8 cellular contexts compared by ENCODE assay signal in the genomic region with DNA sequence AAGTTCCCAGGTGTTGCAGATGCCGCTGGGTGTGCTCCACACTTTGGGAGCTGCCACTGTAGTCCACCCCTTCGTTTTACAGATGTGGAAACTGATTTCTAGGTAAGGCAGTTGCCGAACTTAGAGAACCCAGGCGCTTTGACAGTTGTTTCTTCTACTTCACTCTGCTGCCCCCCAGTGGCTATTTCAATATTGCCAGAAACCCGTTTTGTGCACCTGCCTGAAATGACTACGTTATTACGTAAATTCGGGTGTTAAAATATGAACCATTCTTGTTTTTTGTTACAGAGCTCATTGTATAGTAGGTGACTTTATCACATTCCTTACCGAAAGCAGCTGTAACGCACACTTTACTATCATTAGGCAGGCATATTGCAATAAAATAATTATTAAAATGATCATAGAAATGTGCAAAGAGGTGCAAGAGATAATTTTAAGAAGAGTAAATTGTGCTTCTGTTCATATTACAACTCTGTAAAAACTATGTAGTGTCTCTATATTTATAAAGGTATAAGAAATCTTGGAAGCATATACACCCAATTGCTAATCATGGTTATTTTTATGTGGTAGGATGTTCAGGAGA. TPM values are rescaled to one million over a fixed set of nuclear protein-coding genes. Genes with fewer than 3 reads are reported as not detected.
DNase-seq lines count a peak whose midpoint lies in the region; ATAC-seq, FAIRE-seq and TF ChIP-seq lines count a peak whose summit lies in the region.

No MANE protein-coding gene starts in this region.

- no peak overlapping the region for H3K4me2 ChIP-seq in HepG2 (ENCODE audit: low read depth, low read length)

- CTCF ChIA-PET in HepG2 (lab: Yijun Ruan, JAX; ENCODE audit: low intra/inter-chr PET ratio, low total read pairs): interaction anchor here (1.6 to 2.4 kb wide), 2 partner anchors 51 to 125 kb away, joined by 9 to 54 read pairs; no protein-coding TSS in a partner anchor

- H3K36me3 ChIP-seq in HepG2 (replicated peaks in 1 of 2; ENCODE audit: control insufficient read depth in 1 of 2, insufficient read depth in 2 of 2, low read length in 2 of 2): no peaks in the 10 kb centered on the region

- H4K20me1 ChIP-seq in HepG2 (ENCODE audit: insufficient read depth, low read length): no peaks in the 10 kb centered on the region

- peak; percentile 91 for TF ChIP-seq CTCF in HepG2 (CRISPR knock-in tag; IDR thresholded peaks at IDR 0.05)

- DNase-seq in ACHN (peak; percentile 80), GM19240 (ENCODE audit: insufficient read length, low spot score) (peak; percentile 75), NCI-H345 treated with DMSO at 0.1 percent for 48 hours (lab: John Stamatoyannopoulos, UW; ENCODE audit: unreplicated experiment) (peak; percentile 55), cerebellar cortex (ENCODE audit: low spot score) (peak; percentile 80), HepG2 (ENCODE audit: low spot score) (peak; percentile 78)
- DNase-seq in activated CD4-positive, alpha-beta T cell treated with anti-CD3 and anti-CD28 coated beads for 24 hours (ENCODE audit: low read depth in 2 of 2): peak; percentile 80 to 90
- peak; percentile 65 to 77 (median 71) for DNase-seq in stimulated activated CD4-positive, alpha-beta T cell treated with anti-CD3 and anti-CD28 coated beads, TNF-alpha, amount 100 ng/mL, for 1 hour (ENCODE audit: low read depth in 3 of 3, low spot score in 1 of 3)

- no peak overlapping the region for H3K27ac ChIP-seq in HepG2 (ENCODE audit: extremely low read length, insufficient read depth, low read length)

- peak; percentile 87 for FAIRE-seq in HepG2 (lab: Jason Lieb, UNC)

- TF ChIP-seq POLR2A in HepG2 (IDR thresholded peaks at IDR 0.05; ENCODE audit: insufficient read depth in 1 of 2, low read depth in 2 of 2, low read length in 2 of 2): no peak

- H3K27me3 ChIP-seq in HepG2 (ENCODE audit: control insufficient read depth in 1 of 2, insufficient read depth in 2 of 2, low read length in 2 of 2): peaks cover 3 to 50% of the 10 kb centered on the region in 2 experiments; a peak in 4 of 5 replicates

- no TSS peak for BruUV-seq in HepG2 (replicated peaks; lab: Mats Ljungman, UMichigan)

- TF ChIP-seq RAD21 in HepG2 (CRISPR knock-in tag; IDR thresholded peaks at IDR 0.05): peak; percentile 84

- H3K9me3 ChIP-seq in HepG2 (ENCODE audit: low read length): no peaks in the 10 kb centered on the region

- no peaks in the 10 kb centered on the region for H3K79me2 ChIP-seq in HepG2 (ENCODE audit: insufficient read depth, low read length)

- in situ Hi-C loops in ACHN (cut with HindIII; ENCODE audit: low pct_ligation_motif_present, low pct_unique_long_range_greater_than_20kb, low sequenced_read_pairs) (no loop called here), HepG2 (cut with HindIII; ENCODE audit: extremely low pct_ligation_motif_present, low pct_unique_long_range_greater_than_20kb) (loop anchor here (5.0 kb wide), 1 partner anchor 51 kb away; no protein-coding TSS in a partner anchor)

- H3K9ac ChIP-seq in HepG2 (ENCODE audit: insufficient read depth, low read depth, low read length): no peak overlapping the region

- POLR2A ChIA-PET in HepG2 (lab: Yijun Ruan, JAX): no interaction called here

- intact Hi-C loops in HepG2 (cut with micrococcal nuclease; ENCODE audit: unreplicated experiment): loop anchor here (1.0 kb wide), 2 partner anchors 51 to 124 kb away; no protein-coding TSS in a partner anchor

- no peak overlapping the region for H3K4me3 ChIP-seq in HepG2 (replicated peaks in 1 of 3; ENCODE audit: insufficient read depth in 1 of 3, low read depth in 2 of 3, low read length in 3 of 3)

- H2AFZ ChIP-seq in HepG2 (ENCODE audit: low read length): no peak overlapping the region

- H3K4me1 ChIP-seq in HepG2 (ENCODE audit: insufficient read depth, low read length): no peaks in the 10 kb centered on the region

- TF ChIP-seq EP300 in HepG2 (IDR thresholded peaks at IDR 0.05; ENCODE audit: low read depth in 2 of 2, low read length in 2 of 2) (no peak), HepG2 (CRISPR knock-in tag; IDR thresholded peaks at IDR 0.05; ENCODE audit: borderline replicate concordance) (no peak)

- 2% methylated on average over 10 of the region's 10 CpGs for WGBS in HepG2 (ENCODE audit: low lambda C conversion rate)

- peak; percentile 64 for ATAC-seq in HepG2
- no peak for ATAC-seq in HG02571 (IDR thresholded peaks at IDR 0.05; ENCODE audit: unreplicated experiment)

TF ChIP-seq in HepG2, 621 proteins besides CTCF, POLR2A, EP300 and RAD21 (continues in another document):
- TF ChIP-seq KLF13 (CRISPR knock-in tag; IDR thresholded peaks at IDR 0.05) (no peak), EED (CRISPR knock-in tag; IDR thresholded peaks at IDR 0.05) (no peak), ARNTL (CRISPR knock-in tag; IDR thresholded peaks at IDR 0.05) (no peak)
- TF ChIP-seq, protein P1, sequence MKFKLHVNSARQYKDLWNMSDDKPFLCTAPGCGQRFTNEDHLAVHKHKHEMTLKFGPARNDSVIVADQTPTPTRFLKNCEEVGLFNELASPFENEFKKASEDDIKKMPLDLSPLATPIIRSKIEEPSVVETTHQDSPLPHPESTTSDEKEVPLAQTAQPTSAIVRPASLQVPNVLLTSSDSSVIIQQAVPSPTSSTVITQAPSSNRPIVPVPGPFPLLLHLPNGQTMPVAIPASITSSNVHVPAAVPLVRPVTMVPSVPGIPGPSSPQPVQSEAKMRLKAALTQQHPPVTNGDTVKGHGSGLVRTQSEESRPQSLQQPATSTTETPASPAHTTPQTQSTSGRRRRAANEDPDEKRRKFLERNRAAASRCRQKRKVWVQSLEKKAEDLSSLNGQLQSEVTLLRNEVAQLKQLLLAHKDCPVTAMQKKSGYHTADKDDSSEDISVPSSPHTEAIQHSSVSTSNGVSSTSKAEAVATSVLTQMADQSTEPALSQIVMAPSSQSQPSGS (CRISPR knock-in tag; IDR thresholded peaks at IDR 0.05): peak; percentile 52; the same call in 1 of the 2 replicates
- TF ChIP-seq, protein P2, sequence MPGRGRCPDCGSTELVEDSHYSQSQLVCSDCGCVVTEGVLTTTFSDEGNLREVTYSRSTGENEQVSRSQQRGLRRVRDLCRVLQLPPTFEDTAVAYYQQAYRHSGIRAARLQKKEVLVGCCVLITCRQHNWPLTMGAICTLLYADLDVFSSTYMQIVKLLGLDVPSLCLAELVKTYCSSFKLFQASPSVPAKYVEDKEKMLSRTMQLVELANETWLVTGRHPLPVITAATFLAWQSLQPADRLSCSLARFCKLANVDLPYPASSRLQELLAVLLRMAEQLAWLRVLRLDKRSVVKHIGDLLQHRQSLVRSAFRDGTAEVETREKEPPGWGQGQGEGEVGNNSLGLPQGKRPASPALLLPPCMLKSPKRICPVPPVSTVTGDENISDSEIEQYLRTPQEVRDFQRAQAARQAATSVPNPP (CRISPR knock-in tag; IDR thresholded peaks at IDR 0.05): 0 out of 2 replicates have a peak, but pooled peaks have one; percentile 20

RNA-seq across cellular contexts. Expression of a gene that starts 44.9 kb away (rescaled TPM):
- total RNA-seq in HepG2 (2016; rRNA removed; fragmentation: Illumina TruSeq; extraction: Trizol): 0.11 and 0.15 TPM in 2 replicates
- 0.09 and 0.10 TPM in 2 replicates for total RNA-seq in HepG2 (2016; cell fraction: cytosol; rRNA removed; fragmentation: Illumina TruSeq; extraction: Trizol; ENCODE audit: low read depth)
- 0.06 and 0.11 TPM in 2 replicates for total RNA-seq in HepG2 (2016; cell fraction: insoluble cytoplasmic fraction; rRNA removed; fragmentation: Illumina TruSeq; extraction: Trizol)
- total RNA-seq in HepG2 (2016; cell fraction: membrane; rRNA removed; fragmentation: Illumina TruSeq; extraction: Trizol): 0.10 TPM in 1 of 2 replicates, not detected in the other
- total RNA-seq in HepG2 (2016; cell fraction: nucleus; rRNA removed; fragmentation: Illumina TruSeq; extraction: Trizol): 0.40 and 0.50 TPM in 2 replicates
- 0.01 and 0.05 TPM in 2 replicates for polyA plus RNA-seq in HepG2 (2011; rRNA removed)
- 0.04 and 0.09 TPM in 2 replicates for polyA plus RNA-seq in HepG2 (2011; cell fraction: cytosol; rRNA removed)
- 0.06 and 0.10 TPM in 2 replicates for polyA plus RNA-seq in HepG2 (2011; cell fraction: nucleus; rRNA removed)
- 0.04 TPM in 1 of 2 replicates, not detected in the other for polyA plus RNA-seq in HepG2 (2012)
- polyA plus RNA-seq in HepG2 (2016; cell fraction: cytosol; fragmentation: Illumina TruSeq; extraction: Trizol; ENCODE audit: low read depth): 0.05 TPM in 1 of 2 replicates, not detected in the other
- 0.08 TPM in 1 of 2 replicates, not detected in the other for polyA plus RNA-seq in HepG2 (2016; cell fraction: insoluble cytoplasmic fraction; fragmentation: Illumina TruSeq; extraction: Trizol; ENCODE audit: low read depth)
- polyA plus RNA-seq in HepG2 (2016; cell fraction: membrane; fragmentation: Illumina TruSeq; extraction: Trizol; ENCODE audit: low read depth): 0.06 TPM in 1 of 2 replicates, not detected in the other
- polyA plus RNA-seq in HepG2 (2016; cell fraction: nucleus; fragmentation: Illumina TruSeq; extraction: Trizol; ENCODE audit: insufficient read depth, low read depth): 0.20 and 0.56 TPM in 2 replicates
- 0.05 TPM in 1 of 2 replicates, not detected in the other for polyA minus RNA-seq in HepG2 (2011; rRNA and poly(A)+ RNA removed; ENCODE audit: low replicate concordance)
- not detected in 2 replicates for polyA minus RNA-seq in HepG2 (2011; cell fraction: cytosol; rRNA and poly(A)+ RNA removed)
- polyA minus RNA-seq in HepG2 (2011; cell fraction: nucleus; rRNA and poly(A)+ RNA removed): 0.25 and 0.26 TPM in 2 replicates

RNA-seq across cellular contexts. Expression of a gene that starts 56.2 kb away (rescaled TPM):
- not detected in 2 replicates for total RNA-seq in HepG2 (2016; rRNA removed; fragmentation: Illumina TruSeq; extraction: Trizol)
- not detected in 2 replicates for total RNA-seq in HepG2 (2016; cell fraction: cytosol; rRNA removed; fragmentation: Illumina TruSeq; extraction: Trizol; ENCODE audit: low read depth)
- total RNA-seq in HepG2 (2016; cell fraction: insoluble cytoplasmic fraction; rRNA removed; fragmentation: Illumina TruSeq; extraction: Trizol): not detected in 2 replicates
- not detected in 2 replicates for total RNA-seq in HepG2 (2016; cell fraction: membrane; rRNA removed; fragmentation: Illumina TruSeq; extraction: Trizol)
- not detected in 2 replicates for total RNA-seq in HepG2 (2016; cell fraction: nucleus; rRNA removed; fragmentation: Illumina TruSeq; extraction: Trizol)
- polyA plus RNA-seq in HepG2 (2011; rRNA removed): not detected in 2 replicates
- polyA plus RNA-seq in HepG2 (2011; cell fraction: cytosol; rRNA removed): not detected in 2 replicates
- not detected in 2 replicates for polyA plus RNA-seq in HepG2 (2011; cell fraction: nucleus; rRNA removed)
- polyA plus RNA-seq in HepG2 (2012): 0.19 and 0.24 TPM in 2 replicates
- polyA plus RNA-seq in HepG2 (2016; cell fraction: cytosol; fragmentation: Illumina TruSeq; extraction: Trizol; ENCODE audit: low read depth): not detected in 2 replicates
- not detected in 2 replicates for polyA plus RNA-seq in HepG2 (2016; cell fraction: insoluble cytoplasmic fraction; fragmentation: Illumina TruSeq; extraction: Trizol; ENCODE audit: low read depth)
- not detected in 2 replicates for polyA plus RNA-seq in HepG2 (2016; cell fraction: membrane; fragmentation: Illumina TruSeq; extraction: Trizol; ENCODE audit: low read depth)
- not detected in 2 replicates for polyA plus RNA-seq in HepG2 (2016; cell fraction: nucleus; fragmentation: Illumina TruSeq; extraction: Trizol; ENCODE audit: insufficient read depth, low read depth)
- not detected in 2 replicates for polyA minus RNA-seq in HepG2 (2011; rRNA and poly(A)+ RNA removed; ENCODE audit: low replicate concordance)
- not detected in 2 replicates for polyA minus RNA-seq in HepG2 (2011; cell fraction: cytosol; rRNA and poly(A)+ RNA removed)
- not detected in 2 replicates for polyA minus RNA-seq in HepG2 (2011; cell fraction: nucleus; rRNA and poly(A)+ RNA removed)
